Comparison of ENCODE assay signal across 8 cellular contexts in the genomic region with DNA sequence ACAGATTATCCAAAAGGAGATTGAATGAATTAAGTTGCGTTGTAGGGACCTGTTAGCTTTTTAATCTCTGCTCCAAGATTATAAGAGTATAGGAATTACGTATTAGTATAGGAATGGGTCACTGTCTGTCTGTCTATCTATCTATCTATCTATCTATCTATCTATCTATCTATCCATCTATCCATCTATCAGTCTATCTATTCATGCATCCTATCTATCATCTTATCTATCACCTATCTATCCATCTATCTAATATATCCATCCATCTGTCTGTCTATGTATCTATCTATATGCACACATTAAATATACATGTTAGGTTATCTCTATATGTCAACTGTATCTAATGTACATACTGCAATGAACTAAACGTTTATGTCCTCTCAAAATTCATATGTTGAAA.
"Had no signal": no experiment of that assay in that cellular context is flagged by ENCODE, and none has a peak within 500 bp of the region (broad histone marks: within the 10 kb centered on the region; RNA-seq: fewer than 3 reads in every experiment).

No MANE protein-coding gene starts in this region.

- H2AFZ ChIP-seq: GM23338 had no signal

- FAIRE-seq: H1, H54, HTR-8/SVneo had no signal

- H3K4me3 ChIP-seq: GM23338 had no signal

- H3K4me2 ChIP-seq: GM23338 had no signal

- H3K9me3 Mint-ChIP-seq: GM23338 had no signal

- ATAC-seq: GM23338 had no signal

- DNase-seq: H9, HCEC 1CT, IMR-90, KBM-7 had no signal

- H3K4me3 Mint-ChIP-seq: GM23338, H9 had no signal

- H3K27ac Mint-ChIP-seq: GM23338, H9 had no signal
